8 cellular contexts compared by ENCODE assay signal in the genomic region with DNA sequence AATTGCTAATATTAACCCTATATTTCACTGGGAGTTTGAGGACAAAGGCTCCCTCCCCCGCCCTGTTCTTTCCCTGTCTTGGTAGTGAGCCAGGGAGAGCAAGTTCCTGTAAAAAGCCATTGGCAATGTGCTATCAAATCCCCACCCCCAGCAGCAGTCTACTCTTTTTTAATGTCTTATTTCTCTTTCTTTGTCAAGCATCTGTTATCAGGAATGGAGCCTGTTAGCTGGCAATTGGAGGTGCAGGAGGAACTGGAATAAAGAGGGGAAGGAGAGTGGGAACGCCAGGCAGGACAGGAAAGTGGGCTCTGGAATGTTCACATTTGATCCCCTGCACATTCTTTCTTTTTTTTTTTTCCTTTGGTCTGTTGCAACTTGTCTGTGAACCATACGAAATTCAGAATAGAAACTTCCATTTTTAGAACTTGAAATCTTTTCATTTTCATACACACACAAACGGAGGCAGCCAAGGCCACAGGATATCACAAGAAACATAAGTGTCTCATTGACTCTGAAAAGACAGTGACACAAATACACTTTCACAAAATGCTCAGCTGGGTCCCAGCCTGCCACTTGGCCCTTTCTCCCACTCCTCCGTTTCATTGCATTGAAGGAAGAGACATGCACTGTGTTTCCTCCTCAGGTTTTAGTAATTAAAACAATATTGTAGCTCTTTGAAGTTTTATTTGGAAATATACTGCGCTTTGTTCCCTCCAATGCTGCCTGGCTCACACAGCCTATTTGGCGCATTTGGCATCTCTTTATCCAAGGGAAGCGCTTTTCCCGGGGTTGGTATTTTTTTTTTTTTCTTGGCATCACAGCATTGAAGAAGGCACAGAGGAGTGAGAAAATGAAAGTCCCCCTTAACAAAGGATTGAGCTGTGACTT.
A peak's percentile ranks its signal among the peaks of the same experiment; 100 is the strongest.
DNase-seq lines count a peak whose midpoint lies in the region; TF ChIP-seq lines count a peak whose summit lies in the region.

No MANE protein-coding gene starts in this region.

- no peaks in the 10 kb centered on the region for H3K36me3 ChIP-seq in muscle layer of duodenum (ENCODE audit: control insufficient read depth in 1 of 2, insufficient read depth in 2 of 2, low read length in 2 of 2)

- H3K27ac ChIP-seq in muscle layer of duodenum (ENCODE audit: low read length) = peak overlapping the region; percentile 68

- peaks cover 21 to 50% of the 10 kb centered on the region in 2 donors for H3K4me1 ChIP-seq in muscle layer of duodenum (ENCODE audit: control insufficient read depth in 1 of 2, insufficient read depth in 2 of 2, low read length in 2 of 2)

- in situ Hi-C loops in GM13977 (cut with MboI; ENCODE audit: low pct_unique_long_range_greater_than_20kb, low sequenced_read_pairs, unreplicated experiment) = loop anchor here (25.0 kb wide), 2 partner anchors 474 to 674 kb away; partner anchors contain the start of gene ZNF608

- H3K27me3 ChIP-seq in muscle layer of duodenum (ENCODE audit: low read depth, low read length) = no peaks in the 10 kb centered on the region

- POLR2A ChIA-PET in HEK293T (lab: Yijun Ruan, JAX) = interaction anchor here (1.1 to 4.1 kb wide), 5 partner anchors 9 to 136 kb away, joined by 3 to 26 read pairs (median 6); no protein-coding TSS in a partner anchor

- no peaks in the 10 kb centered on the region for H3K9me3 ChIP-seq in muscle layer of duodenum (ENCODE audit: control insufficient read depth in 1 of 2, low read length in 2 of 2)

- CTCF ChIA-PET in HEK293T (lab: Yijun Ruan, JAX) = interaction anchor here (1.1 to 2.2 kb wide), 2 partner anchors 164 to 424 kb away, joined by 3 to 5 read pairs; no protein-coding TSS in a partner anchor

- peak overlapping the region; percentile 3 to 45 for H3K4me3 ChIP-seq in muscle layer of duodenum (ENCODE audit: low read depth in 1 of 2, low read length in 2 of 2)

- TF ChIP-seq CTCF in GM13977 (IDR thresholded peaks at IDR 0.05; ENCODE audit: extremely low read depth, insufficient read depth, missing control alignments) = no peak

- DNase-seq in GM13977 (ENCODE audit: low spot score) (peak; percentile 35), HEK293T (ENCODE audit: extremely low spot score) (peak; percentile 17), NAMALWA (ENCODE audit: low spot score) (peak; percentile 38), dedifferentiated amniotic fluid mesenchymal stem cell (ENCODE audit: extremely low spot score) (peak; percentile 33), SIG-M5 treated with dmso at 0.1 percent for 504 hours (lab: John Stamatoyannopoulos, UW; ENCODE audit: unreplicated experiment) (no peak), NCI-H2107 (lab: John Stamatoyannopoulos, UW) (no peak)
- no peak for DNase-seq in stimulated activated CD4-positive, alpha-beta T cell treated with anti-CD3 and anti-CD28 coated beads, Interleukin-4, amount 100 ng/mL, for 24 hours

TF ChIP-seq in HEK293T, 16 proteins besides CTCF, POLR2A, EP300 and RAD21:
- peak; percentile 86 for TF ChIP-seq ZNF384 (IDR thresholded peaks at IDR 0.05)
- TF ChIP-seq BHLHE40 (IDR thresholded peaks at IDR 0.05; ENCODE audit: borderline replicate concordance) = no peak
TF ChIP-seq in HEK293T: peak in this region for 1.

Comparison
In these comparisons a context has a peak if more than half of its experiments do, and no peak if none do; other contexts are left out.
1. DNase-seq: peak in GM13977 (single experiment), HEK293T (single experiment), NAMALWA (single experiment) and dedifferentiated amniotic fluid mesenchymal stem cell (single experiment); none in SIG-M5 treated with dmso at 0.1 percent for 504 hours (single experiment), NCI-H2107 (single experiment) and stimulated activated CD4-positive, alpha-beta T cell treated with anti-CD3 and anti-CD28 coated beads, Interleukin-4, amount 100 ng/mL, for 24 hours (single experiment).